9 cellular contexts compared by ENCODE assay signal in the genomic region with DNA sequence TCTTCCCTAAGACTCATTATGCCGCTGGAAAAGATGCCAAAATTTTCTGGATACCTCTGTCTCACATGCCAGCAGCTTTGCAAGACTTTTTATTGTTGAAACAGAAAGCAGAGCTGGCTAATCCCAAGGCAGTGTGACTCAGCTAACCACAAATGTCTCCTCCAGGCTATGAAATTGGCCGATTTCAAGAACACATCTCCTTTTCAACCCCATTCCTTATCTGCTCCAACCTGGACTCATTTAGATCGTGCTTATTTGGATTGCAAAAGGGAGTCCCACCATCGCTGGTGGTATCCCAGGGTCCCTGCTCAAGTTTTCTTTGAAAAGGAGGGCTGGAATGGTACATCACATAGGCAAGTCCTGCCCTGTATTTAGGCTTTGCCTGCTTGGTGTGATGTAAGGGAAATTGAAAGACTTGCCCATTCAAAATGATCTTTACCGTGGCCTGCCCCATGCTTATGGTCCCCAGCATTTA. TPM values are rescaled to one million over a fixed set of nuclear protein-coding genes. Genes with fewer than 3 reads are reported as not detected.
DNase-seq lines count a peak whose midpoint lies in the region; ATAC-seq and TF ChIP-seq lines count a peak whose summit lies in the region.
"Had no signal": no experiment of that assay in that cellular context is flagged by ENCODE, and none has a peak within 500 bp of the region (broad histone marks: within the 10 kb centered on the region; RNA-seq: fewer than 3 reads in every experiment).

No MANE protein-coding gene starts in this region.

- H3K27ac ChIP-seq in H9 (ENCODE audit: insufficient read length, low read depth, low read length) (no peak overlapping the region), colonic mucosa (no peak overlapping the region)
- H3K27ac ChIP-seq: testis had no signal

- H2AK5ac ChIP-seq in H9 (ENCODE audit: insufficient read length, low read length) = no peak overlapping the region

- H3T11ph ChIP-seq in H9 (ENCODE audit: low read length) = no peak overlapping the region

- H2BK12ac ChIP-seq in H9 (ENCODE audit: insufficient read length, low read depth, low read length) = no peak overlapping the region

- H3K4me1 Mint-ChIP-seq in MCF 10A (ENCODE audit: insufficient read depth, unreplicated experiment) (peaks cover 45% of the 10 kb centered on the region), osteocyte (ENCODE audit: unreplicated experiment) (peaks cover 14% of the 10 kb centered on the region), H9 (peaks cover 0 to 4% of the 10 kb centered on the region in 2 experiments; a peak in 1 of 4 replicates)

- no peak overlapping the region for H3K4me2 ChIP-seq in H9 (ENCODE audit: insufficient read depth, insufficient read length, low read length)

- H3K4ac ChIP-seq in H9 (ENCODE audit: low read depth, low read length) = no peak overlapping the region

- no peak overlapping the region for H4K5ac ChIP-seq in H9 (ENCODE audit: insufficient read length, low read depth, low read length)

- H3K4me3 Mint-ChIP-seq in MCF 10A (ENCODE audit: unreplicated experiment) (peak overlapping the region; percentile 52), osteocyte (ENCODE audit: unreplicated experiment) (peak overlapping the region; percentile 12), H9 (no peak overlapping the region)

- no peak overlapping the region for H3K18ac ChIP-seq in H9 (ENCODE audit: insufficient read length, low read depth, low read length)

- H4K8ac ChIP-seq in H9 (replicated peaks; ENCODE audit: insufficient read length, low read depth, low read length) = no peak overlapping the region

- H3K9me3 Mint-ChIP-seq in MCF 10A (ENCODE audit: unreplicated experiment) = no peaks in the 10 kb centered on the region
- H3K9me3 Mint-ChIP-seq in osteocyte (ENCODE audit: unreplicated experiment) = no peaks in the 10 kb centered on the region
- 0 out of 5 replicates have a peak, but pooled peaks cover 0 to 3% of the 10 kb centered on the region in 2 experiments for H3K9me3 Mint-ChIP-seq in H9

- H3K4me1 ChIP-seq in H9 (ENCODE audit: insufficient read depth, low read length) (no peaks in the 10 kb centered on the region), colonic mucosa (peaks cover 3% of the 10 kb centered on the region)
- H3K4me1 ChIP-seq: testis had no signal

- H3K9ac ChIP-seq in H9 (ENCODE audit: extremely low read depth, insufficient read length, low read length) (no peak overlapping the region), colonic mucosa (ENCODE audit: low read depth in 2 of 2, low read length in 2 of 2) (no peak overlapping the region)

- H3K36me3 Mint-ChIP-seq in MCF 10A (ENCODE audit: insufficient read depth, unreplicated experiment) (no peaks in the 10 kb centered on the region), osteocyte (ENCODE audit: unreplicated experiment) (no peaks in the 10 kb centered on the region), H9 (ENCODE audit: insufficient read depth in 1 of 3, low read depth in 3 of 3) (no peaks in the 10 kb centered on the region)

- H3K9me3 ChIP-seq in H9 (ENCODE audit: control insufficient read depth, low read depth, low read length) = no peaks in the 10 kb centered on the region
- H3K9me3 ChIP-seq in colonic mucosa = no peaks in the 10 kb centered on the region
- H3K9me3 ChIP-seq: testis had no signal

- no peaks in the 10 kb centered on the region for H4K20me1 ChIP-seq in H9 (ENCODE audit: control insufficient read depth, insufficient read depth, insufficient read length)

- H2BK120ac ChIP-seq in H9 (ENCODE audit: low read depth, low read length, poor library complexity, severe bottlenecking) = no peak overlapping the region

- intact Hi-C loops in MCF 10A (cut with micrococcal nuclease) = no loop called here
- intact Hi-C loops in colonic mucosa (cut with DNase I) = no loop called here

- no peak overlapping the region for H2BK5ac ChIP-seq in H9 (ENCODE audit: insufficient read length, low read length)

- H3K56ac ChIP-seq in H9 (ENCODE audit: insufficient read length, low read depth, low read length) = no peak overlapping the region

- H3K27me3 ChIP-seq in H9 (ENCODE audit: insufficient read depth, low read length) (no peaks in the 10 kb centered on the region), colonic mucosa (no peaks in the 10 kb centered on the region)
- H3K27me3 ChIP-seq: testis had no signal

- H3K23me2 ChIP-seq in H9 (ENCODE audit: insufficient read length, low read depth, low read length, poor library complexity, severe bottlenecking) = no peaks in the 10 kb centered on the region

- no peak overlapping the region for H3K4me3 ChIP-seq in colonic mucosa
- H3K4me3 ChIP-seq: testis had no signal

- no peak overlapping the region for H3K14ac ChIP-seq in H9 (ENCODE audit: insufficient read depth, low read length)

- no peaks in the 10 kb centered on the region for H3K79me2 ChIP-seq in H9 (ENCODE audit: insufficient read depth, low read length)

- H3K27me3 Mint-ChIP-seq in MCF 10A (ENCODE audit: insufficient read depth, unreplicated experiment) = no peaks in the 10 kb centered on the region
- peaks cover 13% of the 10 kb centered on the region for H3K27me3 Mint-ChIP-seq in osteocyte (ENCODE audit: unreplicated experiment)
- H3K27me3 Mint-ChIP-seq in H9 (ENCODE audit: low read depth) = peaks cover 55% of the 10 kb centered on the region

- DNase-seq in MV-4-11 (lab: John Stamatoyannopoulos, UW) (peak; percentile 88), MCF 10A (ENCODE audit: unreplicated experiment) (peak; percentile 99), osteocyte (ENCODE audit: extremely low spot score, unreplicated experiment) (no peak), H9 (no peak), GM19240 (ENCODE audit: insufficient read length, low spot score) (no peak), colonic mucosa (no peak)
- DNase-seq: testis had no signal

- no peak overlapping the region for H4K91ac ChIP-seq in H9 (ENCODE audit: insufficient read length, low read depth, low read length)

- H2BK20ac ChIP-seq in H9 (ENCODE audit: low read depth, low read length, poor library complexity, severe bottlenecking) = no peak overlapping the region

- peak; percentile 74 for ATAC-seq in GM21381 (IDR thresholded peaks at IDR 0.05; ENCODE audit: unreplicated experiment)
- no peak for ATAC-seq in GM21360 (IDR thresholded peaks at IDR 0.05; ENCODE audit: unreplicated experiment)

- no peaks in the 10 kb centered on the region for H3K79me1 ChIP-seq in H9 (ENCODE audit: insufficient read depth, low read depth, low read length, poor library complexity, severe bottlenecking)

- H3K23ac ChIP-seq in H9 (ENCODE audit: insufficient read length, low read depth, low read length) = no peak overlapping the region

- no peaks in the 10 kb centered on the region for H3K36me3 ChIP-seq in colonic mucosa

- no TSS peak for BruUV-seq in MCF 10A (replicated peaks; lab: Mats Ljungman, UMichigan)

- POLR2A ChIA-PET in MCF 10A (lab: Yijun Ruan, JAX) = interaction anchor here (0.5 to 2.9 kb wide), 10 partner anchors 20 to 344 kb away, joined by 3 to 27 read pairs (median 5); a partner anchor contains a TSS

- no CpG with 5 or more reads among the region's 5 CpGs for WGBS in H9 (ENCODE audit: extremely low coverage, insufficient read length, low lambda C conversion rate)

- peak overlapping the region; percentile 3 for H3K27ac Mint-ChIP-seq in MCF 10A (ENCODE audit: low read depth, unreplicated experiment)
- H3K27ac Mint-ChIP-seq in osteocyte (ENCODE audit: unreplicated experiment) = no peak overlapping the region
- H3K27ac Mint-ChIP-seq in H9 = no peak overlapping the region; a peak in 1 of 7 replicates

- no peak overlapping the region for H2AFZ ChIP-seq in H9 (ENCODE audit: low read length)

- no peak overlapping the region for H2BK15ac ChIP-seq in H9 (ENCODE audit: low read depth, low read length)

- CTCF ChIA-PET in MCF 10A (lab: Yijun Ruan, JAX) = interaction anchor here (0.6 to 5.0 kb wide), 8 partner anchors 10 to 497 kb away, joined by 3 to 49 read pairs (median 3); no protein-coding TSS in a partner anchor

- no peak for TF ChIP-seq CTCF in MCF 10A (IDR thresholded peaks at IDR 0.05; ENCODE audit: unreplicated experiment)
- no peak for TF ChIP-seq CTCF in osteocyte (IDR thresholded peaks at IDR 0.05)
- no peak for TF ChIP-seq CTCF in H9 (conservative IDR thresholded peaks at IDR 0.05)
- TF ChIP-seq CTCF in colonic mucosa (IDR thresholded peaks at IDR 0.05) = no peak

RNA-seq across cellular contexts. Expression of a gene that starts 26.3 kb away (rescaled TPM):
- total RNA-seq in MCF 10A (2022) (0.21 TPM in 1 of 2 replicates, not detected in the other), osteocyte (not detected in 2 replicates), H9 (2021) (not detected in 2 replicates), colonic mucosa (100 to 1,000 TPM; 102 to 144 TPM)

Comparison
In these comparisons a context has a peak if more than half of its experiments do, and no peak if none do; other contexts are left out.
1. DNase-seq: peak in MV-4-11 (single experiment) and MCF 10A (single experiment); none in osteocyte (single experiment), H9 (single experiment), GM19240 (single experiment) and colonic mucosa (single experiment).
2. H3K4me3 Mint-ChIP-seq: peak in MCF 10A (single experiment) and osteocyte (single experiment); none in H9 (0 of 2).
3. RNA of a gene that starts 26.3 kb away (total RNA-seq): 102 to 144 TPM in colonic mucosa; 0.21 TPM in MCF 10A, not detected in osteocyte and not detected in H9; every median in the first group is over 10 times any median in the second.